ENCODE assay signal across 9 cellular contexts in genomic region chr22:39581303-39581702, GRCh38. TPM values are rescaled to one million over a fixed set of nuclear protein-coding genes. Genes with fewer than 3 reads are reported as not detected.
"Had no signal": no experiment of that assay in that cellular context is flagged by ENCODE, and none has a peak within 500 bp of the region (broad histone marks: within the 10 kb centered on the region; RNA-seq: fewer than 3 reads in every experiment).

No MANE protein-coding gene starts in this region.

- H3K9me3 Mint-ChIP-seq: GM23338, HFFc6 had no signal

- H3K4me3 Mint-ChIP-seq: GM23338, HFFc6 had no signal

- ATAC-seq: GM23338, HCT116, HepG2, K562 had no signal

- DNase-seq: H7, HFFc6, IMR-90, KG1 had no signal

- H3K27ac Mint-ChIP-seq: GM23338, HFFc6 had no signal

RNA-seq across cellular contexts. Expression of gene CACNA1I, which starts 10.8 kb away (rescaled TPM):
- total RNA-seq: HepG2, HFFc6, HT1080 had no signal
